ENCODE assay signal across 4 cellular contexts in genomic region chr15:69774711-69775110, GRCh38.
DNase-seq lines count a peak whose midpoint lies in the region; ATAC-seq, FAIRE-seq and TF ChIP-seq lines count a peak whose summit lies in the region.
"Not testable (repeated sequence)": the region's sequence is repeated elsewhere in the genome, so short reads cannot be mapped to it uniquely, and the experiment has no call there.

No MANE protein-coding gene starts in this region.

- not testable (repeated sequence) for FAIRE-seq in K562 (lab: Jason Lieb, UNC)

- H3K27me3 ChIP-seq in K562 (ENCODE audit: control insufficient read depth in 2 of 2, insufficient read depth in 2 of 2, low read length in 2 of 2): not testable (repeated sequence)

- not testable (repeated sequence) for H3K9me3 Mint-ChIP-seq in activated naive CD4-positive, alpha-beta T cell treated with anti-CD3 and anti-CD28 coated beads, Interleukin-2, amount 50 U/mL, for 24 hours
- peaks cover 14% of the 10 kb centered on the region for H3K9me3 Mint-ChIP-seq in stimulated activated naive CD8-positive, alpha-beta T cell treated with anti-CD3 and anti-CD28 coated beads, Interleukin-15, Interleukin-2, amounts not matched to agents 100 ng/mL and 50 ng/mL, for 24 hours

- TF ChIP-seq EP300 in K562 (IDR thresholded peaks at IDR 0.05; ENCODE audit: low read length): not testable (repeated sequence)

- not testable (repeated sequence) for H3K9me1 ChIP-seq in K562 (ENCODE audit: control insufficient read depth, insufficient read depth, low read length)

- in situ Hi-C loops in K562 (cut with MboI): not testable (repeated sequence)

- not testable (repeated sequence) for DNase-seq in K562 (ENCODE audit: extremely low read depth in 1 of 4, low spot score in 3 of 4)

- not testable (repeated sequence) for H4K20me1 ChIP-seq in K562 (replicated peaks; ENCODE audit: control insufficient read depth, insufficient read depth, low read length)

- 17% methylated on average over 2 of the region's 2 CpGs for WGBS in K562 (ENCODE audit: insufficient coverage, low coverage, missing lambda C conversion rate)

- H3K4me3 Mint-ChIP-seq in activated naive CD4-positive, alpha-beta T cell treated with anti-CD3 and anti-CD28 coated beads, Interleukin-2, amount 50 U/mL, for 24 hours; stimulated activated naive CD8-positive, alpha-beta T cell treated with anti-CD3 and anti-CD28 coated beads, Interleukin-15, Interleukin-2, amounts not matched to agents 100 ng/mL and 50 ng/mL, for 24 hours: not testable (repeated sequence)

- H3K4me1 Mint-ChIP-seq in activated naive CD4-positive, alpha-beta T cell treated with anti-CD3 and anti-CD28 coated beads, Interleukin-2, amount 50 U/mL, for 24 hours; stimulated activated naive CD8-positive, alpha-beta T cell treated with anti-CD3 and anti-CD28 coated beads, Interleukin-15, Interleukin-2, amounts not matched to agents 100 ng/mL and 50 ng/mL, for 24 hours (ENCODE audit: low read depth): not testable (repeated sequence)

- H3K27ac ChIP-seq in HEK293 (ENCODE audit: extremely low read depth, low read depth, low read length); K562 (ENCODE audit: extremely low read depth, low read depth, low read length): not testable (repeated sequence)

- not testable (repeated sequence) for H2AFZ ChIP-seq in K562 (ENCODE audit: low read depth, low read length)

- CTCF ChIA-PET in HEK293 (lab: Yijun Ruan, JAX); K562 (lab: Yijun Ruan, JAX; ENCODE audit: low intra/inter-chr PET ratio): not testable (repeated sequence)

- not testable (repeated sequence) for H3K4me3 ChIP-seq in HEK293 (ENCODE audit: low read depth, low read length); K562

- POLR2A ChIA-PET in HEK293 (lab: Yijun Ruan, JAX); K562 (lab: Yijun Ruan, JAX): not testable (repeated sequence)

- H3K27me3 Mint-ChIP-seq in activated naive CD4-positive, alpha-beta T cell treated with anti-CD3 and anti-CD28 coated beads, Interleukin-2, amount 50 U/mL, for 24 hours: not testable (repeated sequence)
- peaks cover 43% of the 10 kb centered on the region for H3K27me3 Mint-ChIP-seq in stimulated activated naive CD8-positive, alpha-beta T cell treated with anti-CD3 and anti-CD28 coated beads, Interleukin-15, Interleukin-2, amounts not matched to agents 100 ng/mL and 50 ng/mL, for 24 hours

- not testable (repeated sequence) for TF ChIP-seq CTCF in HEK293 (tag by site-specific recombination; IDR thresholded peaks at IDR 0.05); K562 (IDR thresholded peaks at IDR 0.05 in 2 of 3, conservative IDR thresholded peaks at IDR 0.05 in 1 of 3; ENCODE audit: insufficient read depth in 2 of 3, low read depth in 1 of 3, low read length in 3 of 3)

- intact Hi-C loops in K562 (cut with micrococcal nuclease): not testable (repeated sequence)

- not testable (repeated sequence) for BruUV-seq in K562 (replicated peaks; lab: Mats Ljungman, UMichigan)

- H3K27ac Mint-ChIP-seq in activated naive CD4-positive, alpha-beta T cell treated with anti-CD3 and anti-CD28 coated beads, Interleukin-2, amount 50 U/mL, for 24 hours: peak overlapping the region; percentile 9
- peak overlapping the region; percentile 16 for H3K27ac Mint-ChIP-seq in stimulated activated naive CD8-positive, alpha-beta T cell treated with anti-CD3 and anti-CD28 coated beads, Interleukin-15, Interleukin-2, amounts not matched to agents 100 ng/mL and 50 ng/mL, for 24 hours

- H3K9me3 ChIP-seq in HEK293 (ENCODE audit: control insufficient read depth, insufficient read depth, low read depth, low read length); K562 (replicated peaks; ENCODE audit: control insufficient read depth, insufficient read depth, low read depth, low read length): not testable (repeated sequence)

- not testable (repeated sequence) for H3K4me1 ChIP-seq in HEK293 (ENCODE audit: control insufficient read depth, insufficient read depth, low read length); K562 (replicated peaks in 1 of 2; ENCODE audit: control insufficient read depth in 2 of 2, insufficient read depth in 2 of 2, low read length in 2 of 2)

- not testable (repeated sequence) for H3K9ac ChIP-seq in K562 (ENCODE audit: insufficient read depth in 1 of 2, low read depth in 2 of 2, low read length in 2 of 2)

- not testable (repeated sequence) for H3K4me2 ChIP-seq in K562 (ENCODE audit: insufficient read depth, low read length)

- H3K79me2 ChIP-seq in K562 (ENCODE audit: control insufficient read depth, insufficient read depth, low read length): not testable (repeated sequence)

- not testable (repeated sequence) for H3K36me3 Mint-ChIP-seq in activated naive CD4-positive, alpha-beta T cell treated with anti-CD3 and anti-CD28 coated beads, Interleukin-2, amount 50 U/mL, for 24 hours; stimulated activated naive CD8-positive, alpha-beta T cell treated with anti-CD3 and anti-CD28 coated beads, Interleukin-15, Interleukin-2, amounts not matched to agents 100 ng/mL and 50 ng/mL, for 24 hours (ENCODE audit: low read depth)

- not testable (repeated sequence) for ATAC-seq in K562

- not testable (repeated sequence) for H3K36me3 ChIP-seq in HEK293 (ENCODE audit: control insufficient read depth in 2 of 2, insufficient read depth in 1 of 2, low read length in 2 of 2); K562 (ENCODE audit: control insufficient read depth, insufficient read depth, low read length)

- not testable (repeated sequence) for TF ChIP-seq RAD21 in K562 (CRISPR knock-in tag; conservative IDR thresholded peaks at IDR 0.05 in 1 of 2, IDR thresholded peaks at IDR 0.05 in 1 of 2)

- not testable (repeated sequence) for TF ChIP-seq POLR2A in K562 (conservative IDR thresholded peaks at IDR 0.05)

TF ChIP-seq in HEK293, 187 proteins besides CTCF, POLR2A, EP300 and RAD21:
- TF ChIP-seq ZNF280D (tag by site-specific recombination; IDR thresholded peaks at IDR 0.05) (peak; percentile 89), ZNF146 (tag by site-specific recombination; IDR thresholded peaks at IDR 0.05) (peak; percentile 97)

TF ChIP-seq in K562, 482 proteins besides CTCF, POLR2A, EP300 and RAD21:
- peak; percentile 42 for TF ChIP-seq ZNF146 (CRISPR knock-in tag; IDR thresholded peaks at IDR 0.05; ENCODE audit: unreplicated experiment)
TF ChIP-seq in K562: peak in this region for 1; not testable (repeated sequence) for 481.
